In the genomic region with DNA sequence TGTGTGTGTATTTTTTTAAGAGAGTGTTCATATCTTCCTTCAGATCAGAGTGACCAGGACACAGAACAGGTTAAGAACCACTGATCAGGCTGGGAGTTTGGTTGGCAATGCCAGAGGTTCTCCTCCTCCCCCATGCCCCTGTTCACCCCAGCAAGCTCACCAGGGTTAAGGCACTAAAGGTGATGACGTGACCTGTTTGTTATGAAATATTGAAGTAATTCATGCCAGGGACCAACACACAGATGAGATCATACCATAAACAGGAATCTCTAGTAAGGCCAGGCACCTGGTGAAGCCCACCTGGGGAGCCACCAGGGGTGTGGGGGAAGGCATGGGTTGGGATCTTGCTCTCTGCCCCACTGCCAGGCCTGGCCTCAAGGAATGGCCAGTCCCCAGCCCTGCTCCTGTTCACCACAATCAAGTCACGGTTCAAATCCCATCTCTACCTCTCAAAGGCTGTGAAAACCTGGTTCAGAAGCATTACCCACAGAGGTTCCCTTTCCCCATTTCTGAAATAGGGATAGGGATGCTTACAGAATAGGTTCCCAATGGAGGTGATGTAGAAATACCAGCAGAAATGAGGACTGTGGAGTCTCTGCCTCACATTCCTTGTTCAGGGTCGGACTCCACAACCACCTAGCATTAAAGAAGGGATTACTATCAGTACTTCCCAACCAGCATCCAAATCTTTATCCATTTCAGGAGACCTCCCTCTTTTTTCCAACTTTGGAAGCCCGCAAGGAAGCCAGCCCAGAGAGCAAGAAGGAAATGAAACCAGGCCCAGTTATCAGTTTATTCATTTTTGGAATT, we compare ENCODE assay signal across 8 cellular contexts. TPM values are rescaled to one million over a fixed set of nuclear protein-coding genes. Genes with fewer than 3 reads are reported as not detected.
DNase-seq lines count a peak whose midpoint lies in the region; ATAC-seq, FAIRE-seq and TF ChIP-seq lines count a peak whose summit lies in the region.

No MANE protein-coding gene starts in this region.

- H3K36me3 ChIP-seq in BLaER1 treated with 17β-estradiol and CSF1 and Interleukin-3, amounts not matched to agents 10 nM and 100 nM, result peaks cover 0 to 24% (median 10%) of the 10 kb centered on the region in 11 experiments; a peak in 11 of 22 replicates
- H3K36me3 ChIP-seq in HUES48 (ENCODE audit: control insufficient read depth, insufficient read depth, low read length), result peaks cover 9% of the 10 kb centered on the region; the same call in 1 of the 2 replicates
- H3K36me3 ChIP-seq in ascending aorta, result peaks cover 17 to 25% of the 10 kb centered on the region in 2 donors
- no peaks in the 10 kb centered on the region for H3K36me3 ChIP-seq in HepG2 (replicated peaks in 1 of 2; ENCODE audit: control insufficient read depth in 1 of 2, insufficient read depth in 2 of 2, low read length in 2 of 2)
- peaks cover 10% of the 10 kb centered on the region for H3K36me3 ChIP-seq in upper lobe of right lung

- CTCF ChIA-PET in HepG2 (lab: Yijun Ruan, JAX; ENCODE audit: low intra/inter-chr PET ratio, low total read pairs), result no interaction called here

- peak overlapping the region; percentile 83 to 98 (median 92) for H3K4me2 ChIP-seq in BLaER1 treated with 17β-estradiol and CSF1 and Interleukin-3, amounts not matched to agents 10 nM and 100 nM
- peak overlapping the region; percentile 95 for H3K4me2 ChIP-seq in HepG2 (ENCODE audit: low read depth, low read length)

- no TSS peak for BruUV-seq in HepG2 (replicated peaks; lab: Mats Ljungman, UMichigan)

- TF ChIP-seq POLR2A in HepG2 (IDR thresholded peaks at IDR 0.05; ENCODE audit: insufficient read depth in 1 of 2, low read depth in 2 of 2, low read length in 2 of 2), result peak; percentile 49 to 61

- H3K9me3 ChIP-seq in BLaER1 treated with 17β-estradiol and CSF1 and Interleukin-3, amounts not matched to agents 10 nM and 100 nM (replicated peaks in 1 of 11), result no peaks in the 10 kb centered on the region
- H3K9me3 ChIP-seq in HUES48 (ENCODE audit: control insufficient read depth, insufficient read depth, low read length) (no peaks in the 10 kb centered on the region), ascending aorta (no peaks in the 10 kb centered on the region), HepG2 (ENCODE audit: low read length) (no peaks in the 10 kb centered on the region), upper lobe of right lung (no peaks in the 10 kb centered on the region)

- H3K27ac ChIP-seq in BLaER1 treated with 17β-estradiol and CSF1 and Interleukin-3, amounts not matched to agents 10 nM and 100 nM, result peak overlapping the region in 9 of 11 experiments; percentile 81 to 96 (median 91); a peak in 19 of 22 replicates
- H3K27ac ChIP-seq in HUES48 (ENCODE audit: low read depth, low read length) (peak overlapping the region; percentile 97), ascending aorta (peak overlapping the region; percentile 92), HepG2 (ENCODE audit: extremely low read length, insufficient read depth, low read length) (peak overlapping the region; percentile 98), upper lobe of right lung (peak overlapping the region; percentile 94)

- ATAC-seq in HepG2 (no peak), upper lobe of right lung (no peak), HG03520 (IDR thresholded peaks at IDR 0.05; ENCODE audit: unreplicated experiment) (no peak)

- peaks cover 58 to 87% (median 77%) of the 10 kb centered on the region in 10 experiments for H3K4me1 ChIP-seq in BLaER1 treated with 17β-estradiol and CSF1 and Interleukin-3, amounts not matched to agents 10 nM and 100 nM
- H3K4me1 ChIP-seq in HUES48 (ENCODE audit: control insufficient read depth, insufficient read depth, low read length) (peaks cover 59% of the 10 kb centered on the region), ascending aorta (peaks cover 18 to 32% of the 10 kb centered on the region in 2 donors), HepG2 (ENCODE audit: insufficient read depth, low read length) (peaks cover 75% of the 10 kb centered on the region), upper lobe of right lung (peaks cover 61% of the 10 kb centered on the region)

- H3K27me3 ChIP-seq in BLaER1 treated with 17β-estradiol and CSF1 and Interleukin-3, amounts not matched to agents 10 nM and 100 nM, result peaks cover 0 to 9% (median 0%) of the 10 kb centered on the region in 11 experiments; a peak in 3 of 22 replicates
- H3K27me3 ChIP-seq in HUES48 (ENCODE audit: control insufficient read depth, insufficient read depth, low read length) (peaks cover 57% of the 10 kb centered on the region), ascending aorta (no peaks in the 10 kb centered on the region), HepG2 (ENCODE audit: control insufficient read depth in 1 of 2, insufficient read depth in 2 of 2, low read length in 2 of 2) (no peaks in the 10 kb centered on the region; a peak in 1 of 5 replicates), upper lobe of right lung (no peaks in the 10 kb centered on the region)

- POLR2A ChIA-PET in HepG2 (lab: Yijun Ruan, JAX), result interaction anchor here (1.1 to 6.0 kb wide), 10 partner anchors 8 to 80 kb away, joined by 3 to 54 read pairs (median 11); no protein-coding TSS in a partner anchor

- peak overlapping the region; percentile 83 to 91 (median 87) for H3K9ac ChIP-seq in BLaER1 treated with 17β-estradiol and CSF1 and Interleukin-3, amounts not matched to agents 10 nM and 100 nM
- H3K9ac ChIP-seq in HUES48 (ENCODE audit: low read depth, low read length), result peak overlapping the region; percentile 14; the same call in 1 of the 2 replicates
- H3K9ac ChIP-seq in HepG2 (ENCODE audit: insufficient read depth, low read depth, low read length), result peak overlapping the region; percentile 97

- intact Hi-C loops in ascending aorta (cut with DNase I), result no loop called here
- intact Hi-C loops in HepG2 (cut with micrococcal nuclease; ENCODE audit: unreplicated experiment), result loop anchor here (5.0 to 10.0 kb wide), 2 partner anchors 35 to 188 kb away; a partner anchor contains a TSS
- intact Hi-C loops in upper lobe of right lung (cut with DNase I), result loop anchor here (5.0 kb wide), 1 partner anchor 75 kb away; no protein-coding TSS in a partner anchor

- peak overlapping the region; percentile 77 to 97 (median 86) for H3K4me3 ChIP-seq in BLaER1 treated with 17β-estradiol and CSF1 and Interleukin-3, amounts not matched to agents 10 nM and 100 nM
- H3K4me3 ChIP-seq in HUES48 (ENCODE audit: low read depth, low read length) (peak overlapping the region; percentile 92), ascending aorta (peak overlapping the region; percentile 89 to 95), HepG2 (replicated peaks in 1 of 3; ENCODE audit: insufficient read depth in 1 of 3, low read depth in 2 of 3, low read length in 3 of 3) (peak overlapping the region; percentile 73 to 98 (median 83)), upper lobe of right lung (peak overlapping the region; percentile 76)

- H4K20me1 ChIP-seq in BLaER1 treated with 17β-estradiol and CSF1 and Interleukin-3, amounts not matched to agents 10 nM and 100 nM, result peaks cover 14 to 33% (median 27%) of the 10 kb centered on the region in 11 experiments; a peak in 20 of 22 replicates
- peaks cover 9% of the 10 kb centered on the region; the same call in 1 of the 2 replicates for H4K20me1 ChIP-seq in HepG2 (ENCODE audit: insufficient read depth, low read length)

- 0 out of 2 replicates have a peak, but pooled peaks have one; percentile 26 for TF ChIP-seq RAD21 in HepG2 (CRISPR knock-in tag; IDR thresholded peaks at IDR 0.05)

- no peak for TF ChIP-seq EP300 in HepG2 (IDR thresholded peaks at IDR 0.05; ENCODE audit: low read depth in 2 of 2, low read length in 2 of 2)
- TF ChIP-seq EP300 in HepG2 (CRISPR knock-in tag; IDR thresholded peaks at IDR 0.05; ENCODE audit: borderline replicate concordance), result no peak

- peaks cover 25% of the 10 kb centered on the region for H3K79me2 ChIP-seq in HepG2 (ENCODE audit: insufficient read depth, low read length)

- DNase-seq in ascending aorta (ENCODE audit: low spot score in 2 of 2) (peak in 1 of 2 donors; percentile 8), HepG2 (ENCODE audit: low spot score) (peak; percentile 75), upper lobe of right lung (no peak), AML-193 (lab: John Stamatoyannopoulos, UW) (no peak), iPS-NIHi7 (ENCODE audit: extremely low spot score) (no peak)

- no peak overlapping the region for H2AFZ ChIP-seq in HepG2 (ENCODE audit: low read length)

- WGBS in HepG2 (ENCODE audit: low lambda C conversion rate), result 52% methylated on average over 3 of the region's 4 CpGs

- in situ Hi-C loops in HepG2 (cut with HindIII; ENCODE audit: extremely low pct_ligation_motif_present, low pct_unique_long_range_greater_than_20kb), result no loop called here

- TF ChIP-seq CTCF in ascending aorta (IDR thresholded peaks at IDR 0.05) (no peak), HepG2 (CRISPR knock-in tag; IDR thresholded peaks at IDR 0.05) (no peak), upper lobe of right lung (IDR thresholded peaks at IDR 0.05) (no peak)

- FAIRE-seq in HepG2 (lab: Jason Lieb, UNC), result no peak

RNA-seq across cellular contexts. Expression of a gene that starts 2.4 kb away (rescaled TPM):
- total RNA-seq in ascending aorta (1,094 TPM), HepG2 (2016; rRNA removed; fragmentation: Illumina TruSeq; extraction: Trizol) (67.8 and 115 TPM in 2 replicates), upper lobe of right lung (242 TPM)
- 119 and 126 TPM in 2 replicates for total RNA-seq in HepG2 (2016; cell fraction: cytosol; rRNA removed; fragmentation: Illumina TruSeq; extraction: Trizol; ENCODE audit: low read depth)
- total RNA-seq in HepG2 (2016; cell fraction: insoluble cytoplasmic fraction; rRNA removed; fragmentation: Illumina TruSeq; extraction: Trizol), result 65.6 and 120 TPM in 2 replicates
- total RNA-seq in HepG2 (2016; cell fraction: membrane; rRNA removed; fragmentation: Illumina TruSeq; extraction: Trizol), result 79.8 and 82.4 TPM in 2 replicates
- total RNA-seq in HepG2 (2016; cell fraction: nucleus; rRNA removed; fragmentation: Illumina TruSeq; extraction: Trizol), result 82.3 and 85.6 TPM in 2 replicates
- 34.9 and 64.8 TPM in 2 replicates for polyA plus RNA-seq in HepG2 (2011; rRNA removed)
- polyA plus RNA-seq in HepG2 (2011; cell fraction: cytosol; rRNA removed), result 40.3 and 106 TPM in 2 replicates
- 50.4 and 124 TPM in 2 replicates for polyA plus RNA-seq in HepG2 (2011; cell fraction: nucleus; rRNA removed)
- 19.1 and 19.4 TPM in 2 replicates for polyA plus RNA-seq in HepG2 (2012)
- 19.4 and 20.9 TPM in 2 replicates for polyA plus RNA-seq in HepG2 (2016; cell fraction: cytosol; fragmentation: Illumina TruSeq; extraction: Trizol; ENCODE audit: low read depth)
- polyA plus RNA-seq in HepG2 (2016; cell fraction: insoluble cytoplasmic fraction; fragmentation: Illumina TruSeq; extraction: Trizol; ENCODE audit: low read depth), result 67.3 and 67.6 TPM in 2 replicates
- 27.8 and 28.9 TPM in 2 replicates for polyA plus RNA-seq in HepG2 (2016; cell fraction: membrane; fragmentation: Illumina TruSeq; extraction: Trizol; ENCODE audit: low read depth)
- polyA plus RNA-seq in HepG2 (2016; cell fraction: nucleus; fragmentation: Illumina TruSeq; extraction: Trizol; ENCODE audit: insufficient read depth, low read depth), result 106 and 110 TPM in 2 replicates
- polyA minus RNA-seq in HepG2 (2011; rRNA and poly(A)+ RNA removed; ENCODE audit: low replicate concordance), result 66.2 and 315 TPM in 2 replicates
- polyA minus RNA-seq in HepG2 (2011; cell fraction: cytosol; rRNA and poly(A)+ RNA removed), result 18.4 and 43.5 TPM in 2 replicates
- 53.5 and 115 TPM in 2 replicates for polyA minus RNA-seq in HepG2 (2011; cell fraction: nucleus; rRNA and poly(A)+ RNA removed)

RNA-seq across cellular contexts. Expression of a gene that starts 25.8 kb away (rescaled TPM):
- total RNA-seq in ascending aorta, result not detected
- 5.7 and 6.6 TPM in 2 replicates for total RNA-seq in HepG2 (2016; rRNA removed; fragmentation: Illumina TruSeq; extraction: Trizol)
- 1.1 and 1.3 TPM in 2 replicates for total RNA-seq in HepG2 (2016; cell fraction: cytosol; rRNA removed; fragmentation: Illumina TruSeq; extraction: Trizol; ENCODE audit: low read depth)
- 4.9 and 6.0 TPM in 2 replicates for total RNA-seq in HepG2 (2016; cell fraction: insoluble cytoplasmic fraction; rRNA removed; fragmentation: Illumina TruSeq; extraction: Trizol)
- 2.6 TPM in 2 replicates for total RNA-seq in HepG2 (2016; cell fraction: membrane; rRNA removed; fragmentation: Illumina TruSeq; extraction: Trizol)
- total RNA-seq in HepG2 (2016; cell fraction: nucleus; rRNA removed; fragmentation: Illumina TruSeq; extraction: Trizol), result 5.1 and 7.1 TPM in 2 replicates
- 0.50 and 0.65 TPM in 2 replicates for polyA plus RNA-seq in HepG2 (2011; rRNA removed)
- polyA plus RNA-seq in HepG2 (2011; cell fraction: cytosol; rRNA removed), result 0.29 and 0.35 TPM in 2 replicates
- polyA plus RNA-seq in HepG2 (2011; cell fraction: nucleus; rRNA removed), result 1.9 TPM in 2 replicates
- 0.63 and 1.4 TPM in 2 replicates for polyA plus RNA-seq in HepG2 (2012)
- 0.24 and 0.26 TPM in 2 replicates for polyA plus RNA-seq in HepG2 (2016; cell fraction: cytosol; fragmentation: Illumina TruSeq; extraction: Trizol; ENCODE audit: low read depth)
- polyA plus RNA-seq in HepG2 (2016; cell fraction: insoluble cytoplasmic fraction; fragmentation: Illumina TruSeq; extraction: Trizol; ENCODE audit: low read depth), result 3.4 and 4.2 TPM in 2 replicates
- polyA plus RNA-seq in HepG2 (2016; cell fraction: membrane; fragmentation: Illumina TruSeq; extraction: Trizol; ENCODE audit: low read depth), result 0.62 and 0.69 TPM in 2 replicates
- 12.8 and 14.2 TPM in 2 replicates for polyA plus RNA-seq in HepG2 (2016; cell fraction: nucleus; fragmentation: Illumina TruSeq; extraction: Trizol; ENCODE audit: insufficient read depth, low read depth)
- polyA minus RNA-seq in HepG2 (2011; rRNA and poly(A)+ RNA removed; ENCODE audit: low replicate concordance), result 1.8 and 19.5 TPM in 2 replicates
- polyA minus RNA-seq in HepG2 (2011; cell fraction: cytosol; rRNA and poly(A)+ RNA removed), result 0.79 and 1.1 TPM in 2 replicates
- polyA minus RNA-seq in HepG2 (2011; cell fraction: nucleus; rRNA and poly(A)+ RNA removed), result 0.87 and 1.3 TPM in 2 replicates
- 0.32 TPM for total RNA-seq in upper lobe of right lung

Comparison
In these comparisons a context has a peak if more than half of its experiments do, and no peak if none do; other contexts are left out.
1. H3K9ac ChIP-seq: peak in every context shown above with its lines; median percentile 97 in HepG2; 87 in BLaER1 treated with 17β-estradiol and CSF1 and Interleukin-3, amounts not matched to agents 10 nM and 100 nM; 14 in HUES48.